31 cellular contexts compared by ENCODE assay signal in genomic region chr20:37229300-37229699, GRCh38. TPM values are rescaled to one million over a fixed set of nuclear protein-coding genes. Genes with fewer than 3 reads are reported as not detected.
DNase-seq lines count a peak whose midpoint lies in the region; ATAC-seq and TF ChIP-seq lines count a peak whose summit lies in the region.
"Had no signal": no experiment of that assay in that cellular context is flagged by ENCODE, and none has a peak within 500 bp of the region (broad histone marks: within the 10 kb centered on the region; RNA-seq: fewer than 3 reads in every experiment).

No MANE protein-coding gene starts in this region.

- H3K27ac Mint-ChIP-seq in chondrocyte (ENCODE audit: unreplicated experiment): no peak overlapping the region
- H3K27ac Mint-ChIP-seq: dendritic cell treated with granulocyte-macrophage colony-stimulating factor and Interleukin-4, amounts not matched to agents 40 ng/mL and 50 ng/mL, for 4 days; stimulated activated memory B cell treated with anti-CD40 and anti-IgM and Interleukin-4, amounts not matched to agents 10 μg/mL and 1 μg/mL and 100 μg/mL, for 72 hours had no signal

- no peaks in the 10 kb centered on the region for H3K9me3 ChIP-seq in HUES48 (ENCODE audit: control insufficient read depth, insufficient read depth, low read length)
- H3K9me3 ChIP-seq: adrenal gland, SJCRH30, testis had no signal

- no peak for TF ChIP-seq CTCF in chondrocyte (IDR thresholded peaks at IDR 0.05)

- peak overlapping the region; percentile 0; the same call in 1 of the 2 replicates for H3K9ac ChIP-seq in HUES48 (ENCODE audit: low read depth, low read length)
- H3K9ac ChIP-seq: parathyroid adenoma had no signal

- no peaks in the 10 kb centered on the region for H3K27me3 ChIP-seq in HUES48 (ENCODE audit: control insufficient read depth, insufficient read depth, low read length)
- H3K27me3 ChIP-seq: adrenal gland, hepatocyte, SJCRH30, testis had no signal

- no peak overlapping the region for H3K4me3 ChIP-seq in HUES48 (ENCODE audit: low read depth, low read length)
- H3K4me3 ChIP-seq: adrenal gland, hepatocyte, SJCRH30, testis had no signal

- H3K4me3 Mint-ChIP-seq in chondrocyte (ENCODE audit: unreplicated experiment): no peak overlapping the region
- H3K4me3 Mint-ChIP-seq: dendritic cell treated with granulocyte-macrophage colony-stimulating factor and Interleukin-4, amounts not matched to agents 40 ng/mL and 50 ng/mL, for 4 days; naive B cell; stimulated activated memory B cell treated with anti-CD40 and anti-IgM and Interleukin-4, amounts not matched to agents 10 μg/mL and 1 μg/mL and 100 μg/mL, for 72 hours had no signal

- DNase-seq in Ammon's horn (ENCODE audit: low spot score) (peak; percentile 44), astrocyte of the hippocampus (ENCODE audit: low read depth, low spot score) (peak; percentile 43), islet precursor cell (peak; percentile 79), chondrocyte (ENCODE audit: low spot score) (no peak)
- DNase-seq: activated CD4-positive, alpha-beta T cell treated with anti-CD3 and anti-CD28 coated beads, Interleukin-2, amount 50 U/mL, for 1 hour; activated CD8-positive, alpha-beta memory T cell treated with anti-CD3 and anti-CD28 coated beads, Interleukin-2, amount 50 U/mL, for 4 hours; activated gamma-delta T cell; DMS153; GF-D8; HCEC 1CT; IMR-90; left colon; mesendoderm; naive B cell; NCI-H1417 treated with DMSO at 0.1 percent for 48 hours; NCI-H226; SJCRH30; T-helper 1 cell; testis had no signal

- H3K9me3 Mint-ChIP-seq in chondrocyte (ENCODE audit: low read depth): no peaks in the 10 kb centered on the region
- H3K9me3 Mint-ChIP-seq: dendritic cell treated with granulocyte-macrophage colony-stimulating factor and Interleukin-4, amounts not matched to agents 40 ng/mL and 50 ng/mL, for 4 days; naive B cell; stimulated activated memory B cell treated with anti-CD40 and anti-IgM and Interleukin-4, amounts not matched to agents 10 μg/mL and 1 μg/mL and 100 μg/mL, for 72 hours had no signal

- peaks cover 98% of the 10 kb centered on the region for H3K36me3 ChIP-seq in HUES48 (ENCODE audit: control insufficient read depth, insufficient read depth, low read length)

- no peaks in the 10 kb centered on the region for H3K27me3 Mint-ChIP-seq in chondrocyte (ENCODE audit: low read depth)
- H3K27me3 Mint-ChIP-seq: dendritic cell treated with granulocyte-macrophage colony-stimulating factor and Interleukin-4, amounts not matched to agents 40 ng/mL and 50 ng/mL, for 4 days; naive B cell; stimulated activated memory B cell treated with anti-CD40 and anti-IgM and Interleukin-4, amounts not matched to agents 10 μg/mL and 1 μg/mL and 100 μg/mL, for 72 hours had no signal

- no peak for ATAC-seq in HG02870 (IDR thresholded peaks at IDR 0.05; ENCODE audit: unreplicated experiment)
- ATAC-seq in GM18868 (IDR thresholded peaks at IDR 0.05; ENCODE audit: unreplicated experiment): no peak
- ATAC-seq in HG03039 (IDR thresholded peaks at IDR 0.05; ENCODE audit: unreplicated experiment): no peak
- ATAC-seq: left colon; Panc1; stimulated activated memory B cell treated with anti-CD40 and anti-IgM and Interleukin-4, amounts not matched to agents 10 μg/mL and 1 μg/mL and 100 μg/mL, for 72 hours had no signal

- peaks cover 39% of the 10 kb centered on the region for H3K4me1 ChIP-seq in HUES48 (ENCODE audit: control insufficient read depth, insufficient read depth, low read length)

- H3K36me3 Mint-ChIP-seq in chondrocyte (ENCODE audit: low read depth): peaks cover 37% of the 10 kb centered on the region

- H3K4me1 Mint-ChIP-seq in chondrocyte (ENCODE audit: low read depth): no peaks in the 10 kb centered on the region
- H3K4me1 Mint-ChIP-seq: naive B cell; stimulated activated memory B cell treated with anti-CD40 and anti-IgM and Interleukin-4, amounts not matched to agents 10 μg/mL and 1 μg/mL and 100 μg/mL, for 72 hours had no signal

- peak overlapping the region; percentile 89 for H3K27ac ChIP-seq in HUES48 (ENCODE audit: low read depth, low read length)
- H3K27ac ChIP-seq: C4-2B, hepatocyte, parathyroid adenoma, SJCRH30, testis had no signal

RNA-seq across cellular contexts. Expression of gene GHRH, which starts 32.3 kb away (rescaled TPM):
- total RNA-seq in chondrocyte: not detected in 3 replicates
- total RNA-seq: adrenal gland, hepatocyte, IMR-90, left colon, M059J, SJCRH30, testis had no signal

RNA-seq across cellular contexts. Expression of gene MROH8, which starts 50.0 kb away (rescaled TPM):
- 2.5 to 6.1 TPM (median 2.8 TPM) in 3 replicates for total RNA-seq in chondrocyte

RNA-seq across cellular contexts. Expression of gene RPN2, which starts 50.2 kb away (rescaled TPM):
- 183 to 194 TPM (median 185 TPM) in 3 replicates for total RNA-seq in chondrocyte
